8 cellular contexts compared by ENCODE assay signal in genomic region chr6:42781811-42782688, GRCh38. TPM values are rescaled to one million over a fixed set of nuclear protein-coding genes. Genes with fewer than 3 reads are reported as not detected.
DNase-seq lines count a peak whose midpoint lies in the region; FAIRE-seq and TF ChIP-seq lines count a peak whose summit lies in the region.

BICRAL (plus strand) TSS chr6:42782052; CDS start chr6:42822023, 39,971 bp downstream.

- H3K27me3 ChIP-seq in DOHH2 (ENCODE audit: control insufficient read depth, low read length), result no peaks in the 10 kb centered on the region
- H3K27me3 ChIP-seq in neutrophil, result no peaks in the 10 kb centered on the region

- FAIRE-seq in frontal cortex (lab: Jason Lieb, UNC), result no peak

- H3K36me3 ChIP-seq in DOHH2 (ENCODE audit: control insufficient read depth, low read length), result peaks cover 47% of the 10 kb centered on the region
- H3K36me3 ChIP-seq in SK-N-MC (ENCODE audit: insufficient read depth, low read length), result no peaks in the 10 kb centered on the region; the same call in 1 of the 2 replicates
- no peaks in the 10 kb centered on the region for H3K36me3 ChIP-seq in neutrophil

- H3K4me3 ChIP-seq in DOHH2 (ENCODE audit: low read length) (peak within 1 kb of the TSS; percentile 87), SK-N-MC (peak within 1 kb of the TSS; percentile 85), neutrophil (ENCODE audit: low read depth in 1 of 2, low read length in 1 of 2) (peak within 1 kb of the TSS; percentile 69 to 99)

- peak within 1 kb of the TSS; percentile 88 for H3K4me2 ChIP-seq in DOHH2 (ENCODE audit: low read length)

- H3K9ac ChIP-seq in SK-N-MC (ENCODE audit: insufficient read length), result peak within 1 kb of the TSS; percentile 97

- H3F3A ChIP-seq in DOHH2 (ENCODE audit: control insufficient read depth, insufficient read depth), result peaks cover 47% of the 10 kb centered on the region

- no peaks in the 10 kb centered on the region for H3K9me2 ChIP-seq in DOHH2 (replicated peaks; ENCODE audit: control insufficient read depth, low read length)

- TF ChIP-seq CTCF in DOHH2 (IDR thresholded peaks at IDR 0.05; ENCODE audit: low read depth, low read length, poor library complexity, severe bottlenecking), result no peak
- TF ChIP-seq CTCF in neutrophil (IDR thresholded peaks at IDR 0.05), result no peak
- no peak for TF ChIP-seq CTCF in subcutaneous adipose tissue (IDR thresholded peaks at IDR 0.05; ENCODE audit: low read depth)

- peaks cover 80% of the 10 kb centered on the region for H3K79me2 ChIP-seq in DOHH2 (ENCODE audit: control insufficient read depth, low read length)

- H3K9me3 ChIP-seq in DOHH2 (ENCODE audit: control insufficient read depth, insufficient read depth, low read length), result no peaks in the 10 kb centered on the region
- no peaks in the 10 kb centered on the region for H3K9me3 ChIP-seq in SK-N-MC (ENCODE audit: low read depth, low read length)
- no peaks in the 10 kb centered on the region for H3K9me3 ChIP-seq in neutrophil

- H3K4me1 ChIP-seq in DOHH2 (ENCODE audit: control insufficient read depth, low read length) (peaks cover 72% of the 10 kb centered on the region), neutrophil (ENCODE audit: control insufficient read depth in 1 of 2, insufficient read depth in 1 of 2, low read depth in 1 of 2, low read length in 1 of 2) (peaks cover 35 to 38% of the 10 kb centered on the region in 2 experiments)

- DNase-seq in M059J (ENCODE audit: low read depth) (peak; percentile 84), SK-N-MC (ENCODE audit: low read depth, low spot score) (peak; percentile 73), frontal cortex (ENCODE audit: low spot score in 2 of 2) (peak; percentile 64 to 81), cortex of kidney (lab: John Stamatoyannopoulos, UW) (no peak)
- DNase-seq in activated naive CD4-positive, alpha-beta T cell treated with Interleukin-2 at 50 U/mL for 16 hours, result peak; percentile 82

- H4K20me1 ChIP-seq in DOHH2 (ENCODE audit: control insufficient read depth, insufficient read depth, low read depth, low read length), result no peaks in the 10 kb centered on the region

- H3K27ac ChIP-seq in DOHH2 (ENCODE audit: low read depth, low read length), result peak within 1 kb of the TSS; percentile 99
- H3K27ac ChIP-seq in SK-N-MC, result peak within 1 kb of the TSS; percentile 99
- peak within 1 kb of the TSS; percentile 100 for H3K27ac ChIP-seq in neutrophil

RNA-seq across cellular contexts. Expression of gene BICRAL, which starts in this region (rescaled TPM):
- total RNA-seq in M059J (2014; rRNA removed; shearing (Covaris generic)), result 5.4 and 7.5 TPM in 2 replicates
- total RNA-seq in frontal cortex, result 23.2 TPM
- 10 to 100 TPM; 15.8 to 22.8 (median 16.9) TPM for total RNA-seq in subcutaneous adipose tissue
